In genomic region chr1:182015360-182015759, GRCh38 we compare ENCODE assay signal across 20 cellular contexts. TPM values are rescaled to one million over a fixed set of nuclear protein-coding genes. Genes with fewer than 3 reads are reported as not detected.
DNase-seq lines count a peak whose midpoint lies in the region; ATAC-seq, FAIRE-seq and TF ChIP-seq lines count a peak whose summit lies in the region.
"Had no signal": no experiment of that assay in that cellular context is flagged by ENCODE, and none has a peak within 500 bp of the region (broad histone marks: within the 10 kb centered on the region; RNA-seq: fewer than 3 reads in every experiment).

No MANE protein-coding gene starts in this region.

- FAIRE-seq in A549 (lab: Jason Lieb, UNC) (no peak), urothelium cell line (lab: Jason Lieb, UNC) (no peak), HTR-8/SVneo (lab: Jason Lieb, UNC) (no peak)
- FAIRE-seq: GM18507, GM19239, HepG2 had no signal

- H3K27ac Mint-ChIP-seq in chondrocyte (ENCODE audit: unreplicated experiment): no peak overlapping the region
- H3K27ac Mint-ChIP-seq: activated CD8-positive, alpha-beta T cell treated with anti-CD3 and anti-CD28 coated beads for 36 hours; activated T-helper 2 cell treated with anti-CD3 and anti-CD28 coated beads, Interferon-gamma antibody, Interleukin-2, Interleukin-4, amounts not matched to agents 10 μg/mL and 5 μg/mL and 100 μg/mL, durations not matched to agents 14 hours and 24 hours and 36 hours had no signal

- H4K20me1 ChIP-seq in MM.1S (ENCODE audit: insufficient read depth, low read length): no peaks in the 10 kb centered on the region

- H3K9me3 Mint-ChIP-seq in chondrocyte (ENCODE audit: low read depth): peaks cover 17% of the 10 kb centered on the region

- H2AFZ ChIP-seq in MM.1S (ENCODE audit: low read length): no peak overlapping the region

- H3K4me2 ChIP-seq in A549 (no peak overlapping the region), MM.1S (ENCODE audit: low read depth, low read length) (no peak overlapping the region)

- no peak overlapping the region for H3K9ac ChIP-seq in MM.1S (ENCODE audit: low read length)

- no peaks in the 10 kb centered on the region for H3K79me2 ChIP-seq in MM.1S (ENCODE audit: low read length)

- TF ChIP-seq CTCF in A549 (IDR thresholded peaks at IDR 0.05) (0 out of 3 replicates have a peak, but pooled peaks have one; percentile 10), GM10248 (IDR thresholded peaks at IDR 0.05; ENCODE audit: control extremely low read depth, extremely low read depth, low read depth, missing control alignments) (no peak), MM.1S (IDR thresholded peaks at IDR 0.05; ENCODE audit: low read length) (peak; percentile 16; the same call in 1 of the 2 replicates), chondrocyte (IDR thresholded peaks at IDR 0.05) (peak; percentile 28)

- peaks cover 9% of the 10 kb centered on the region; the same call in 1 of the 3 replicates for H3K9me3 ChIP-seq in A549
- H3K9me3 ChIP-seq in MM.1S (replicated peaks; ENCODE audit: insufficient read depth, low read length): no peaks in the 10 kb centered on the region

- POLR2A ChIA-PET in A549 (lab: Yijun Ruan, JAX) (no interaction called here), GM10248 (lab: Yijun Ruan, JAX) (no interaction called here)

- TF ChIP-seq RAD21 in A549 (conservative IDR thresholded peaks at IDR 0.05 in 1 of 2, IDR thresholded peaks at IDR 0.05 in 1 of 2): peak in 1 of 2 experiments; percentile 11; a peak in 1 of 5 replicates

- peak in 1 of 2 experiments; percentile 62; a peak in 3 of 6 replicates for ATAC-seq in A549
- ATAC-seq: activated CD8-positive, alpha-beta T cell treated with anti-CD3 and anti-CD28 coated beads for 36 hours; HepG2 had no signal

- H3K27me3 Mint-ChIP-seq in chondrocyte (ENCODE audit: low read depth): peaks cover 4% of the 10 kb centered on the region

- no peak overlapping the region for H3K4me3 Mint-ChIP-seq in chondrocyte (ENCODE audit: unreplicated experiment)
- H3K4me3 Mint-ChIP-seq: activated CD8-positive, alpha-beta T cell treated with anti-CD3 and anti-CD28 coated beads for 36 hours had no signal

- no peaks in the 10 kb centered on the region for H3K9me2 ChIP-seq in MM.1S (replicated peaks; ENCODE audit: insufficient read depth, low read length)

- no peaks in the 10 kb centered on the region for H3K36me3 ChIP-seq in MM.1S (replicated peaks; ENCODE audit: insufficient read depth, low read length)

- H3K27ac ChIP-seq in A549: no peak overlapping the region
- H3K27ac ChIP-seq in MM.1S (ENCODE audit: low read length): no peak overlapping the region

- H3K4me1 ChIP-seq in A549 (no peaks in the 10 kb centered on the region), MM.1S (ENCODE audit: low read length) (no peaks in the 10 kb centered on the region)

- no peaks in the 10 kb centered on the region for H3K4me1 Mint-ChIP-seq in chondrocyte (ENCODE audit: low read depth)

- no peak for TF ChIP-seq EP300 in A549 (IDR thresholded peaks at IDR 0.05)

- CTCF ChIA-PET in A549 (lab: Yijun Ruan, JAX): interaction anchor here (0.7 kb wide), 1 partner anchor 288 kb away, joined by 4 read pairs; no protein-coding TSS in a partner anchor
- CTCF ChIA-PET in GM10248 (lab: Yijun Ruan, JAX): no interaction called here

- H3K4me3 ChIP-seq in A549 (no peak overlapping the region), MM.1S (ENCODE audit: low read length) (no peak overlapping the region)

- TF ChIP-seq POLR2A in A549 (IDR thresholded peaks at IDR 0.05; ENCODE audit: low read length): no peak

- 0% methylated on average over 2 of the region's 2 CpGs for WGBS in A549 (ENCODE audit: missing lambda C conversion rate)

- no peaks in the 10 kb centered on the region for H3F3A ChIP-seq in MM.1S (ENCODE audit: insufficient read depth, low read length)

- peak in 1 of 2 experiments; percentile 25 for DNase-seq in A549 (ENCODE audit: low read depth in 1 of 2, low spot score in 1 of 2)
- DNase-seq in GM10248 (ENCODE audit: extremely low spot score): peak; percentile 19
- no peak for DNase-seq in MM.1S
- DNase-seq in chondrocyte (ENCODE audit: low spot score): no peak
- no peak for DNase-seq in urothelium cell line (ENCODE audit: low spot score)
- DNase-seq in HTR-8/SVneo (ENCODE audit: insufficient read length, low spot score): no peak
- DNase-seq in globus pallidus (ENCODE audit: low spot score): no peak
- DNase-seq in islet precursor cell: no peak
- DNase-seq: activated CD8-positive, alpha-beta T cell treated with anti-CD3 and anti-CD28 coated beads for 36 hours; head of caudate nucleus; NCI-H1436 treated with DMSO at 0.1 percent for 48 hours; NCI-H510A; stimulated activated CD4-positive, alpha-beta T cell treated with anti-CD3 and anti-CD28 coated beads, Interleukin-15, amount 100 ng/mL, for 24 hours had no signal

- H3K27me3 ChIP-seq in MM.1S (replicated peaks; ENCODE audit: insufficient read depth, low read length): no peaks in the 10 kb centered on the region

- H3K36me3 Mint-ChIP-seq in chondrocyte (ENCODE audit: low read depth): peaks cover 2% of the 10 kb centered on the region

TF ChIP-seq in A549, 52 proteins besides CTCF, POLR2A, EP300 and RAD21:
- TF ChIP-seq RCOR1 (IDR thresholded peaks at IDR 0.05; ENCODE audit: low read depth, low read length) (no peak), SREBF2 (IDR thresholded peaks at IDR 0.05) (no peak), NR3C1 (IDR thresholded peaks at IDR 0.05) (no peak), PHF8 (IDR thresholded peaks at IDR 0.05; ENCODE audit: borderline replicate concordance, low read depth) (no peak), CBX8 (IDR thresholded peaks at IDR 0.05) (no peak), EHF (CRISPR knock-in tag; IDR thresholded peaks at IDR 0.05) (no peak), HOXB5 (CRISPR knock-in tag; IDR thresholded peaks at IDR 0.05) (no peak), KDM5A (IDR thresholded peaks at IDR 0.05) (no peak)
- TF ChIP-seq, protein P1, sequence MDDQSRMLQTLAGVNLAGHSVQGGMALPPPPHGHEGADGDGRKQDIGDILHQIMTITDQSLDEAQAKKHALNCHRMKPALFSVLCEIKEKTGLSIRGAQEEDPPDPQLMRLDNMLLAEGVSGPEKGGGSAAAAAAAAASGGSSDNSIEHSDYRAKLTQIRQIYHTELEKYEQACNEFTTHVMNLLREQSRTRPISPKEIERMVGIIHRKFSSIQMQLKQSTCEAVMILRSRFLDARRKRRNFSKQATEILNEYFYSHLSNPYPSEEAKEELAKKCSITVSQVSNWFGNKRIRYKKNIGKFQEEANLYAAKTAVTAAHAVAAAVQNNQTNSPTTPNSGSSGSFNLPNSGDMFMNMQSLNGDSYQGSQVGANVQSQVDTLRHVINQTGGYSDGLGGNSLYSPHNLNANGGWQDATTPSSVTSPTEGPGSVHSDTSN (IDR thresholded peaks at IDR 0.05): no peak

RNA-seq across cellular contexts. Expression of gene ZNF648, which starts 46.2 kb away (rescaled TPM):
- not detected in 2 replicates for polyA plus RNA-seq in A549 (2011; rRNA removed)
- polyA plus RNA-seq in A549 (2012; cell fraction: cytosol; rRNA removed): not detected in 2 replicates
- polyA plus RNA-seq in A549 (2012; cell fraction: nucleus; rRNA removed): 0.01 TPM in 1 of 2 replicates, not detected in the other
- not detected in 3 replicates for polyA plus RNA-seq in A549 (2017; fragmentation: RNase III; extraction: RNeasy Plus Mini Kit Qiagen cat#74134 plus additional on column Dnase treatment)
- not detected in 2 replicates for polyA minus RNA-seq in A549 (2011; rRNA and poly(A)+ RNA removed)
- total RNA-seq in chondrocyte: not detected in 3 replicates
- total RNA-seq: activated CD8-positive, alpha-beta T cell treated with anti-CD3 and anti-CD28 coated beads for 36 hours; activated T-helper 2 cell treated with anti-CD3 and anti-CD28 coated beads, Interferon-gamma antibody, Interleukin-2, Interleukin-4, amounts not matched to agents 10 μg/mL and 5 μg/mL and 100 μg/mL, durations not matched to agents 14 hours and 24 hours and 36 hours; myocyte; pulmonary artery endothelial cell had no signal
- polyA plus RNA-seq: BJ had no signal
